Comparison of ENCODE assay signal across 8 cellular contexts in genomic region chr4:146945556-146946374, GRCh38. TPM values are rescaled to one million over a fixed set of nuclear protein-coding genes. Genes with fewer than 3 reads are reported as not detected.
A peak's percentile ranks its signal among the peaks of the same experiment; 100 is the strongest.
DNase-seq lines count a peak whose midpoint lies in the region; ATAC-seq and TF ChIP-seq lines count a peak whose summit lies in the region.

Gene TTC29, minus strand, starts transcription at chr4:146945864. Its CDS starts 5,969 bp downstream, at chr4:146939895.

- no peaks in the 10 kb centered on the region for H3K36me3 ChIP-seq in OCI-LY1 (ENCODE audit: insufficient read depth, low read length)
- H3K36me3 ChIP-seq in esophagus (ENCODE audit: control insufficient read depth in 2 of 2, insufficient read depth in 2 of 2, low read length in 1 of 2) = no peaks in the 10 kb centered on the region
- no peaks in the 10 kb centered on the region for H3K36me3 ChIP-seq in mucosa of rectum (ENCODE audit: control insufficient read depth in 2 of 2, insufficient read depth in 2 of 2, low read length in 2 of 2)

- no peaks in the 10 kb centered on the region for H3K9me2 ChIP-seq in OCI-LY1 (ENCODE audit: low read depth, low read length)

- H3K9ac ChIP-seq in OCI-LY1 (ENCODE audit: low read length) (no peak within 1 kb of the TSS), mucosa of rectum (ENCODE audit: low read depth in 1 of 2, low read length in 2 of 2) (no peak within 1 kb of the TSS)

- no peaks in the 10 kb centered on the region for H3K4me1 ChIP-seq in OCI-LY1 (ENCODE audit: insufficient read depth, low read length, severe bottlenecking)
- peaks cover 0 to 2% of the 10 kb centered on the region in 2 donors for H3K4me1 ChIP-seq in esophagus (ENCODE audit: control insufficient read depth in 2 of 2, insufficient read depth in 2 of 2, low read length in 1 of 2)
- H3K4me1 ChIP-seq in mucosa of rectum (ENCODE audit: control insufficient read depth in 2 of 2, insufficient read depth in 2 of 2, low read length in 2 of 2) = peaks cover 5 to 8% of the 10 kb centered on the region in 2 donors

- H3K4me3 ChIP-seq in OCI-LY1 (ENCODE audit: low read depth, low read length, poor library complexity, severe bottlenecking) (peak within 1 kb of the TSS; percentile 15), esophagus (ENCODE audit: low read depth in 1 of 2, low read length in 2 of 2) (peak within 1 kb of the TSS; percentile 37 to 40), mucosa of rectum (ENCODE audit: low read length in 2 of 2) (peak within 1 kb of the TSS; percentile 65 to 77)

- 1% methylated on average over 39 of the region's 39 CpGs for WGBS in esophagus, 2 donors

- H3K27ac ChIP-seq in OCI-LY1 (ENCODE audit: low read depth, low read length, poor library complexity, severe bottlenecking) (no peak within 1 kb of the TSS), esophagus (ENCODE audit: low read depth in 2 of 2, low read length in 1 of 2) (no peak within 1 kb of the TSS), mucosa of rectum (ENCODE audit: low read depth in 2 of 2, low read length in 2 of 2) (no peak within 1 kb of the TSS)

- no peaks in the 10 kb centered on the region for H3K9me3 ChIP-seq in OCI-LY1 (ENCODE audit: low read length)
- H3K9me3 ChIP-seq in esophagus (ENCODE audit: control insufficient read depth in 2 of 2, insufficient read depth in 1 of 2, low read depth in 1 of 2, low read length in 1 of 2) = no peaks in the 10 kb centered on the region
- H3K9me3 ChIP-seq in mucosa of rectum (ENCODE audit: control insufficient read depth in 2 of 2, low read length in 2 of 2) = no peaks in the 10 kb centered on the region

- no peaks in the 10 kb centered on the region for H3K79me2 ChIP-seq in OCI-LY1 (ENCODE audit: insufficient read depth, low read length)

- no peak for TF ChIP-seq CTCF in OCI-LY1 (IDR thresholded peaks at IDR 0.05; ENCODE audit: low read length)

- H3F3A ChIP-seq in OCI-LY1 (ENCODE audit: insufficient read depth, low read length) = no peaks in the 10 kb centered on the region

- no peak within 1 kb of the TSS for H2AFZ ChIP-seq in OCI-LY1 (ENCODE audit: low read length)

- ATAC-seq in GM21360 (IDR thresholded peaks at IDR 0.05; ENCODE audit: unreplicated experiment) = peak; percentile 100

- H3K27me3 ChIP-seq in OCI-LY1 (ENCODE audit: insufficient read depth, low read length) = no peaks in the 10 kb centered on the region
- H3K27me3 ChIP-seq in esophagus (ENCODE audit: control insufficient read depth in 1 of 2, insufficient read depth in 2 of 2, low read length in 2 of 2) = no peaks in the 10 kb centered on the region
- H3K27me3 ChIP-seq in mucosa of rectum (ENCODE audit: control insufficient read depth in 2 of 2, insufficient read depth in 2 of 2, low read length in 2 of 2) = peaks cover 0 to 3% of the 10 kb centered on the region in 2 donors

- peak within 1 kb of the TSS; percentile 35; the same call in 1 of the 2 replicates for H3K4me2 ChIP-seq in OCI-LY1 (ENCODE audit: low read length)

- no peaks in the 10 kb centered on the region for H4K20me1 ChIP-seq in OCI-LY1 (ENCODE audit: insufficient read depth, low read length)

- DNase-seq in COLO668 (lab: John Stamatoyannopoulos, UW; ENCODE audit: unreplicated experiment) (peak; percentile 93), HS-27A (ENCODE audit: low read depth) (peak; percentile 68)
- peak; percentile 86 for DNase-seq in activated T-cell treated with anti-CD3 and anti-CD28 coated beads, Interleukin-2, amount 50 U/mL, for 1 hour
- DNase-seq in stimulated activated CD8-positive, alpha-beta memory T cell treated with anti-CD3 and anti-CD28 coated beads, Interleukin-4, amount 100 ng/mL, for 1 hour (ENCODE audit: low read depth in 2 of 2, low spot score in 1 of 2) = peak; percentile 40 to 64

RNA-seq across cellular contexts. Expression of gene TTC29, which starts in this region (rescaled TPM):
- not detected for polyA plus RNA-seq in esophagus

Comparison
In these comparisons a context has a peak if more than half of its experiments do, and no peak if none do; other contexts are left out.
1. H3K4me3 ChIP-seq: peak in every context shown above with its lines; median percentile 71 in mucosa of rectum; 38 in esophagus; 15 in OCI-LY1.